ENCODE assay signal across 9 cellular contexts in genomic region chr14:35932659-35933159, GRCh38.
DNase-seq lines count a peak whose midpoint lies in the region; ATAC-seq, FAIRE-seq and TF ChIP-seq lines count a peak whose summit lies in the region.
"Had no signal": no experiment of that assay in that cellular context is flagged by ENCODE, and none has a peak within 500 bp of the region (broad histone marks: within the 10 kb centered on the region; RNA-seq: fewer than 3 reads in every experiment).

No MANE protein-coding gene starts in this region.

- ATAC-seq in GM18861 (IDR thresholded peaks at IDR 0.05; ENCODE audit: unreplicated experiment), result no peak

- peaks cover 47% of the 10 kb centered on the region for H3K4me1 Mint-ChIP-seq in activated naive CD8-positive, alpha-beta T cell (ENCODE audit: low read depth)
- H3K4me1 Mint-ChIP-seq in MCF 10A (ENCODE audit: insufficient read depth, unreplicated experiment), result no peaks in the 10 kb centered on the region

- no peak for FAIRE-seq in D721Med (lab: Jason Lieb, UNC)
- FAIRE-seq: endometrium had no signal

- H3K9ac ChIP-seq in BLaER1, result no peak overlapping the region

- POLR2A ChIA-PET in MCF 10A (lab: Yijun Ruan, JAX), result no interaction called here

- DNase-seq in GM20000 (ENCODE audit: low spot score) (peak; percentile 20), MV-4-11 (lab: John Stamatoyannopoulos, UW) (peak; percentile 22), SIG-M5 treated with dmso at 0.1 percent for 504 hours (lab: John Stamatoyannopoulos, UW; ENCODE audit: unreplicated experiment) (no peak), D721Med (ENCODE audit: insufficient read length, low spot score) (no peak), MCF 10A (ENCODE audit: unreplicated experiment) (no peak)

- no peaks in the 10 kb centered on the region for H3K36me3 ChIP-seq in BLaER1

- H3K27ac Mint-ChIP-seq in activated naive CD8-positive, alpha-beta T cell, result peak overlapping the region; percentile 96
- H3K27ac Mint-ChIP-seq in MCF 10A (ENCODE audit: low read depth, unreplicated experiment), result no peak overlapping the region

- H3K4me2 ChIP-seq in BLaER1, result peak overlapping the region; percentile 44

- no peak overlapping the region for H3K27ac ChIP-seq in BLaER1

- peaks cover 8% of the 10 kb centered on the region for H3K4me1 ChIP-seq in BLaER1

- intact Hi-C loops in MCF 10A (cut with micrococcal nuclease), result no loop called here

- BruUV-seq in MCF 10A (replicated peaks; lab: Mats Ljungman, UMichigan), result no TSS peak

- H3K4me3 Mint-ChIP-seq in activated naive CD8-positive, alpha-beta T cell, result peak overlapping the region; percentile 89
- no peak overlapping the region for H3K4me3 Mint-ChIP-seq in MCF 10A (ENCODE audit: unreplicated experiment)

- H3K9me3 ChIP-seq in BLaER1, result no peaks in the 10 kb centered on the region

- H3K4me3 ChIP-seq in BLaER1, result no peak overlapping the region

- peaks cover 4% of the 10 kb centered on the region for H3K9me3 Mint-ChIP-seq in activated naive CD8-positive, alpha-beta T cell (ENCODE audit: low read depth)
- H3K9me3 Mint-ChIP-seq in MCF 10A (ENCODE audit: unreplicated experiment), result no peaks in the 10 kb centered on the region

- no peaks in the 10 kb centered on the region for H4K20me1 ChIP-seq in BLaER1

- CTCF ChIA-PET in MCF 10A (lab: Yijun Ruan, JAX), result no interaction called here

- H3K27me3 ChIP-seq in BLaER1, result no peaks in the 10 kb centered on the region

- H3K27me3 Mint-ChIP-seq in activated naive CD8-positive, alpha-beta T cell, result no peaks in the 10 kb centered on the region
- H3K27me3 Mint-ChIP-seq in MCF 10A (ENCODE audit: insufficient read depth, unreplicated experiment), result no peaks in the 10 kb centered on the region

- no peak for TF ChIP-seq CTCF in GM20000 (IDR thresholded peaks at IDR 0.05; ENCODE audit: extremely low read depth, missing control alignments)
- TF ChIP-seq CTCF in D721Med (IDR thresholded peaks at IDR 0.05; ENCODE audit: insufficient read depth, missing control alignments), result no peak
- TF ChIP-seq CTCF in MCF 10A (IDR thresholded peaks at IDR 0.05; ENCODE audit: unreplicated experiment), result no peak

- H3K36me3 Mint-ChIP-seq in activated naive CD8-positive, alpha-beta T cell, result peaks cover 3% of the 10 kb centered on the region
- peaks cover 6% of the 10 kb centered on the region for H3K36me3 Mint-ChIP-seq in MCF 10A (ENCODE audit: insufficient read depth, unreplicated experiment)

Comparison
In these comparisons a context has a peak if more than half of its experiments do, and no peak if none do; other contexts are left out.
1. DNase-seq: peak in GM20000 (single experiment) and MV-4-11 (single experiment); none in SIG-M5 treated with dmso at 0.1 percent for 504 hours (single experiment), D721Med (single experiment) and MCF 10A (single experiment).